In genomic region chr2:222688912-222689311, GRCh38 we compare ENCODE assay signal across 1 cellular context.
TF ChIP-seq lines count a peak whose summit lies in the region.

No MANE protein-coding gene starts in this region.

TF ChIP-seq in SK-N-SH, 30 proteins besides CTCF, POLR2A, EP300 and RAD21 (continued from another document):
- TF ChIP-seq USF2 (IDR thresholded peaks at IDR 0.05; ENCODE audit: borderline replicate concordance, low read depth, low read length) (no peak), REST (IDR thresholded peaks at IDR 0.05; ENCODE audit: low read depth, low read length) (no peak)
